ENCODE assay signal across 8 cellular contexts in the genomic region with DNA sequence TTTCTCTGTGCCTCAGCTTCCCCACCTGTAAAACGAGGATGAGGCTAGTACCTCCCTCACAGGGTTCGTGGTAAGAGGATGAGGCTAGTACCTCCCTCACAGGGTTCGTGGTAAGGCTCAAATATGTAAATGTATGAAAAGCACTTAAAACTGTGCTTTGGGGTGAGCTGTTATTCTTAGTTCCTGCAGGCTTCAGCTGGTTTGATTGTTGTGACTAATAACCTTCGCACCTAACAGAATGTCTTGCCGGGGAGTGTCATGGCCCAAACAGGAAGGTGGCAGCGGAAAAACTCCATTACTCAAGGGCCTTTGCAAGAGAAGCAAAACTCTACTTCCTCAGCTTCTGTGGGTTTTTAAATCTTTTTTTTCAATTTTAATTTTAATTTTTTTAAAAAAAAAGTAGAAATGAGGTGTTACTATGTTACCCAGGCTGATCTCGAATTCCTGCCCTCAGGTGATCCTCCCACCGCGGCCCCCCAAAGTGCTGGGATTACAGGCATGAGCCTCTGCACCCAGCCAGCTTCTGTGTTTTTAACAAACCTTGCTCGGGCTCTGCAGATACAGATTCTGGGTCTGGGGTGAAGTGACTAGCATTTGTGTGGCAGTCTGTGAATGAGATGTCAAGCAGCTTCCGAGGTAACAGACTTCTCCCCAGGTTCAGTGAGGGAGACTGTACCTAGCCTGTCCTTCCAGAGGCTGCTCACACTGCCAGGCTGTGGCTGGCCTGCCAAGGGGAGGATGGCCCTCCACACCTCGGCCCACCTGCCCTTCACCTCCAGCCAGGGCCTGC.
DNase-seq lines count a peak whose midpoint lies in the region; ATAC-seq and TF ChIP-seq lines count a peak whose summit lies in the region.

No MANE protein-coding gene starts in this region.

- no peaks in the 10 kb centered on the region for H3K36me3 ChIP-seq in transverse colon

- peak overlapping the region; percentile 73 to 94 (median 86) for H3K27ac ChIP-seq in transverse colon

- H3K4me3 ChIP-seq in transverse colon (no peak overlapping the region), lower leg skin (ENCODE audit: low read depth, poor library complexity, severe bottlenecking) (no peak overlapping the region)

- no peak for TF ChIP-seq CTCF in transverse colon (IDR thresholded peaks at IDR 0.05)
- TF ChIP-seq CTCF in lower leg skin (IDR thresholded peaks at IDR 0.05) = no peak

- TF ChIP-seq POLR2A in transverse colon (IDR thresholded peaks at IDR 0.05) (no peak), lower leg skin (IDR thresholded peaks at IDR 0.05) (no peak)

- ATAC-seq in HG03520 (IDR thresholded peaks at IDR 0.05; ENCODE audit: unreplicated experiment) = peak; percentile 49

- peaks cover 16 to 67% (median 51%) of the 10 kb centered on the region in 4 donors for H3K4me1 ChIP-seq in transverse colon

- intact Hi-C loops in transverse colon (cut with DNase I; ENCODE audit: low total_unique reads) (no loop called here), head of caudate nucleus (cut with DNase I) (no loop called here), lower leg skin (cut with DNase I; ENCODE audit: low total_unique reads) (no loop called here)

- DNase-seq in NCI-H524 (lab: John Stamatoyannopoulos, UW) (peak; percentile 56 to 70), NCI-H524 treated with DMSO at 0.1 percent for 48 hours (lab: John Stamatoyannopoulos, UW) (no peak), germinal center (ENCODE audit: low spot score) (peak; percentile 69), transverse colon (peak; percentile 61), head of caudate nucleus (no peak), lower leg skin (ENCODE audit: low spot score in 2 of 2) (no peak)
- DNase-seq in activated CD4-positive, alpha-beta T cell treated with anti-CD3 and anti-CD28 coated beads for 48 hours = peak; percentile 74

- no peaks in the 10 kb centered on the region for H3K9me3 ChIP-seq in transverse colon

- no peaks in the 10 kb centered on the region for H3K27me3 ChIP-seq in transverse colon

- WGBS in transverse colon (ENCODE audit: low coverage in 1 of 2), 2 donors = 34 to 52% methylated on average over 6 to 12 of the region's 12 CpGs
- 46% methylated on average over 12 of the region's 12 CpGs for WGBS in lower leg skin, 2 donors

- TF ChIP-seq EP300 in transverse colon (IDR thresholded peaks at IDR 0.05; ENCODE audit: low read depth) = no peak

- in situ Hi-C loops in transverse colon (cut with MboI; ENCODE audit: low pct_ligation_motif_present in 1 of 4, low pct_unique_long_range_greater_than_20kb in 1 of 4, low sequenced_read_pairs in 3 of 4) = loop anchor here in 1 of 4 donors (10.0 kb wide), 1 partner anchor 60 kb away; no protein-coding TSS in a partner anchor

Comparison
In these comparisons a context has a peak if more than half of its experiments do, and no peak if none do; other contexts are left out.
1. DNase-seq: peak in NCI-H524 (2 of 2), activated CD4-positive, alpha-beta T cell treated with anti-CD3 and anti-CD28 coated beads for 48 hours (single experiment), germinal center (single experiment) and transverse colon (single experiment); none in NCI-H524 treated with DMSO at 0.1 percent for 48 hours (single experiment), head of caudate nucleus (0 of 42) and lower leg skin (0 of 2).